In the genomic region with DNA sequence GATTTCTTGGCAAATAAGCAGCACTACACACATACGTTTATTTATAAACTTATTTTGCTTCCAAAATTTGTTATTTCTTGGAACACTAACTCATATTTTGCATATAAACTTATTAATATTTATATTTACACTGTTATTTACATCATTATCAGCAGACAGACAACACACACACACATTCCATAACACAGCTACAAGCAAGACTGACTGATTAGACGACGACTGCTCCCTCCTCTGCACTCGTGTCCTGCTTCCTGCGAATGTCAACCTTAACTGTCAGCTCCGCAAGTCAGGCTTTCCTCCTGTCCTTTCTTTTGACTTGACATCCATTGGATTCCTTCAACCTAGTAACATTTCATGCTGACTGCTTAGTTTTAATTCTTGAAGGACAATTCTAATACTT, we compare ENCODE assay signal across 17 cellular contexts.
DNase-seq lines count a peak whose midpoint lies in the region; ATAC-seq and TF ChIP-seq lines count a peak whose summit lies in the region.
"Had no signal": no experiment of that assay in that cellular context is flagged by ENCODE, and none has a peak within 500 bp of the region (broad histone marks: within the 10 kb centered on the region; RNA-seq: fewer than 3 reads in every experiment).

No MANE protein-coding gene starts in this region.

- no peaks in the 10 kb centered on the region for H3K27me3 ChIP-seq in left ventricle myocardium inferior (ENCODE audit: low read depth)
- H3K27me3 ChIP-seq in smooth muscle cell (ENCODE audit: low read depth), result no peaks in the 10 kb centered on the region
- H3K27me3 ChIP-seq in tibial nerve, result no peaks in the 10 kb centered on the region
- H3K27me3 ChIP-seq in PC-3 (ENCODE audit: low read length), result no peaks in the 10 kb centered on the region
- H3K27me3 ChIP-seq: BE2C had no signal

- peak overlapping the region; percentile 12 for H3K9ac ChIP-seq in smooth muscle cell (ENCODE audit: low read depth)
- no peak overlapping the region for H3K9ac ChIP-seq in PC-3 (ENCODE audit: low read length)
- H3K9ac ChIP-seq: GM23248 had no signal

- no peak for TF ChIP-seq CTCF in left ventricle myocardium inferior (IDR thresholded peaks at IDR 0.05; ENCODE audit: borderline replicate concordance)
- TF ChIP-seq CTCF in smooth muscle cell (IDR thresholded peaks at IDR 0.05; ENCODE audit: borderline replicate concordance, insufficient read depth, poor library complexity, severe bottlenecking), result no peak
- TF ChIP-seq CTCF in tibial nerve (IDR thresholded peaks at IDR 0.05), result no peak
- TF ChIP-seq CTCF in PC-3 (conservative IDR thresholded peaks at IDR 0.05; ENCODE audit: low read depth, low read length), result no peak

- intact Hi-C loops in Right ventricle myocardium superior (cut with DNase I), result no loop called here
- intact Hi-C loops in cardiac septum (cut with DNase I), result no loop called here
- intact Hi-C loops in left ventricle myocardium inferior (cut with micrococcal nuclease), result no loop called here
- intact Hi-C loops in PC-3 (cut with micrococcal nuclease), result loop anchor here (10.0 kb wide), 1 partner anchor 86 kb away; no protein-coding TSS in a partner anchor

- H3K79me2 ChIP-seq in smooth muscle cell (ENCODE audit: low read depth) (no peaks in the 10 kb centered on the region), PC-3 (ENCODE audit: low read length) (no peaks in the 10 kb centered on the region)

- H3K4me1 ChIP-seq in left ventricle myocardium inferior (peaks cover 11% of the 10 kb centered on the region), smooth muscle cell (ENCODE audit: low read depth) (peaks cover 14% of the 10 kb centered on the region), tibial nerve (no peaks in the 10 kb centered on the region), PC-3 (ENCODE audit: insufficient read depth, low read length) (no peaks in the 10 kb centered on the region)
- H3K4me1 ChIP-seq: BE2C had no signal

- no peak overlapping the region for H3K4me3 ChIP-seq in left ventricle myocardium inferior
- H3K4me3 ChIP-seq in smooth muscle cell, result no peak overlapping the region
- H3K4me3 ChIP-seq in tibial nerve, result no peak overlapping the region
- no peak overlapping the region for H3K4me3 ChIP-seq in PC-3 (ENCODE audit: low read length)
- H3K4me3 ChIP-seq: GM23248, HAP-1 had no signal

- 44% methylated on average over 6 of the region's 6 CpGs for WGBS in smooth muscle cell (ENCODE audit: low lambda C conversion rate)
- 88 to 90% methylated on average over 6 of the region's 6 CpGs for WGBS in tibial nerve, 2 donors

- H3K27ac ChIP-seq in left ventricle myocardium inferior (replicated peaks) (peak overlapping the region; percentile 51), smooth muscle cell (ENCODE audit: low read depth) (peak overlapping the region; percentile 70), tibial nerve (no peak overlapping the region), PC-3 (ENCODE audit: low read length) (no peak overlapping the region)
- H3K27ac ChIP-seq: GM23248 had no signal

- ATAC-seq in Right ventricle myocardium superior (ENCODE audit: poor library complexity) (peak; percentile 84), HG02678 (IDR thresholded peaks at IDR 0.05; ENCODE audit: unreplicated experiment) (no peak), PC-3 (no peak)

- H2AFZ ChIP-seq in smooth muscle cell (ENCODE audit: low read depth) (no peak overlapping the region), PC-3 (ENCODE audit: low read length) (no peak overlapping the region)
- H2AFZ ChIP-seq: GM23248 had no signal

- H3K36me3 ChIP-seq in left ventricle myocardium inferior (peaks cover 43% of the 10 kb centered on the region), smooth muscle cell (ENCODE audit: low read depth) (no peaks in the 10 kb centered on the region), tibial nerve (peaks cover 0 to 59% (median 0%) of the 10 kb centered on the region in 3 donors), PC-3 (ENCODE audit: low read depth, low read length) (no peaks in the 10 kb centered on the region)
- H3K36me3 ChIP-seq: HAP-1 had no signal

- H3K9me3 ChIP-seq in left ventricle myocardium inferior (replicated peaks) (no peaks in the 10 kb centered on the region), smooth muscle cell (replicated peaks; ENCODE audit: low read depth) (no peaks in the 10 kb centered on the region), tibial nerve (no peaks in the 10 kb centered on the region), PC-3 (ENCODE audit: low read length) (no peaks in the 10 kb centered on the region)
- H3K9me3 ChIP-seq: BE2C, HAP-1 had no signal

- TF ChIP-seq EP300 in tibial nerve (IDR thresholded peaks at IDR 0.05), result no peak

- H3K9me2 ChIP-seq in PC-3 (replicated peaks; ENCODE audit: low read length), result no peaks in the 10 kb centered on the region

- no peak for DNase-seq in Right ventricle myocardium superior
- DNase-seq in cardiac septum (ENCODE audit: low spot score), result no peak
- DNase-seq in NCI-H2227 (lab: John Stamatoyannopoulos, UW; ENCODE audit: unreplicated experiment), result peak; percentile 8
- no peak for DNase-seq in left ventricle myocardium inferior
- no peak for DNase-seq in smooth muscle cell (lab: John Stamatoyannopoulos, UW; ENCODE audit: unreplicated experiment)
- no peak for DNase-seq in tibial nerve (ENCODE audit: low spot score in 2 of 2)
- no peak for DNase-seq in PC-3
- DNase-seq: ACHN; BE2C; C1 segment of cervical spinal cord; CD4-positive, CD25-positive, alpha-beta regulatory T cell; CD8-positive, alpha-beta memory T cell; COR-L47; GM23248; HFFc6 had no signal

- H4K20me1 ChIP-seq in smooth muscle cell (ENCODE audit: low read depth) (no peaks in the 10 kb centered on the region), PC-3 (ENCODE audit: low read length) (no peaks in the 10 kb centered on the region)

- CTCF ChIA-PET in PC-3 (lab: Charles Lee), result no interaction called here

- POLR2A ChIA-PET in PC-3 (lab: Charles Lee; ENCODE audit: unreplicated experiment), result no interaction called here

- no peak for TF ChIP-seq POLR2A in tibial nerve (IDR thresholded peaks at IDR 0.05)

- BruUV-seq in PC-3 (replicated peaks; lab: Mats Ljungman, UMichigan), result no TSS peak

- H3F3A ChIP-seq in smooth muscle cell (ENCODE audit: low read depth), result peaks cover 13% of the 10 kb centered on the region
- H3F3A ChIP-seq in PC-3 (ENCODE audit: low read length, unreplicated experiment), result no peaks in the 10 kb centered on the region

- H3K4me2 ChIP-seq in smooth muscle cell (peak overlapping the region; percentile 50), PC-3 (ENCODE audit: low read length) (no peak overlapping the region)

Comparison
In these comparisons a context has a peak if more than half of its experiments do, and no peak if none do; other contexts are left out.
1. H3K27ac ChIP-seq: peak in left ventricle myocardium inferior (single experiment) and smooth muscle cell (single experiment); none in tibial nerve (0 of 4) and PC-3 (single experiment).